In genomic region chr2:111473522-111473921, GRCh38 we compare ENCODE assay signal across 8 cellular contexts.
A peak's percentile ranks its signal among the peaks of the same experiment; 100 is the strongest.
DNase-seq lines count a peak whose midpoint lies in the region; ATAC-seq and TF ChIP-seq lines count a peak whose summit lies in the region.
"Not testable (repeated sequence)": the region's sequence is repeated elsewhere in the genome, so short reads cannot be mapped to it uniquely, and the experiment has no call there.

No MANE protein-coding gene starts in this region.

- H3K4me1 Mint-ChIP-seq in CD14-positive monocyte = peaks cover 20% of the 10 kb centered on the region
- not testable (repeated sequence) for H3K4me1 Mint-ChIP-seq in T-helper 17 cell
- peaks cover 27% of the 10 kb centered on the region for H3K4me1 Mint-ChIP-seq in activated T-helper 1 cell treated with anti-CD3 and anti-CD28 coated beads, Interleukin-12 subunit alpha, Interleukin-12 subunit beta, Interleukin-2, Interleukin-4 antibody, amounts not matched to agents 30 ng/mL and 10 ng/mL and 1 ng/mL, durations not matched to agents 14 hours and 24 hours and 36 hours (ENCODE audit: low read depth)
- H3K4me1 Mint-ChIP-seq in naive thymus-derived CD4-positive, alpha-beta T cell = peaks cover 0 to 16% (median 0%) of the 10 kb centered on the region in 7 donors

- not testable (repeated sequence) for H3K9me2 ChIP-seq in HCT116 (ENCODE audit: insufficient read depth)

- H3K9me3 Mint-ChIP-seq in CD14-positive monocyte; activated T-helper 1 cell treated with anti-CD3 and anti-CD28 coated beads, Interleukin-12 subunit alpha, Interleukin-12 subunit beta, Interleukin-2, Interleukin-4 antibody, amounts not matched to agents 30 ng/mL and 10 ng/mL and 1 ng/mL, durations not matched to agents 14 hours and 24 hours and 36 hours; naive thymus-derived CD4-positive, alpha-beta T cell: not testable (repeated sequence)

- TF ChIP-seq CTCF in CD14-positive monocyte (IDR thresholded peaks at IDR 0.05) = peak; percentile 27
- TF ChIP-seq CTCF in HCT116 (IDR thresholded peaks at IDR 0.05 in 2 of 3, conservative IDR thresholded peaks at IDR 0.05 in 1 of 3; ENCODE audit: borderline replicate concordance in 1 of 3, insufficient read depth in 1 of 3, low read depth in 2 of 3, low read length in 2 of 3) = not testable (repeated sequence)
- TF ChIP-seq CTCF in choroid plexus epithelial cell (conservative IDR thresholded peaks at IDR 0.05; ENCODE audit: low read depth, low read length) = peak; percentile 7

- not testable (repeated sequence) for H3K4me1 ChIP-seq in HCT116 (ENCODE audit: control insufficient read depth in 1 of 2, insufficient read depth in 2 of 2, low read length in 2 of 2); right cardiac atrium (ENCODE audit: control insufficient read depth, insufficient read depth, low read length); naive thymus-derived CD4-positive, alpha-beta T cell (ENCODE audit: control insufficient read depth in 2 of 2, insufficient read depth in 2 of 2, low read length in 2 of 2)

- intact Hi-C loops in CD14-positive monocyte (cut with micrococcal nuclease); HCT116 (cut with micrococcal nuclease); right cardiac atrium (cut with DNase I); naive thymus-derived CD4-positive, alpha-beta T cell (cut with micrococcal nuclease): not testable (repeated sequence)
- intact Hi-C loops in activated T-helper 1 cell treated with anti-CD3 and anti-CD28 coated beads, Interleukin-12 subunit alpha, Interleukin-12 subunit beta, Interleukin-2, Interleukin-4 antibody, amounts not matched to agents 30 ng/mL and 10 ng/mL and 1 ng/mL, durations not matched to agents 14 hours and 24 hours and 36 hours (cut with micrococcal nuclease) = loop anchor here (10.0 kb wide), 1 partner anchor 359 kb away; no protein-coding TSS in a partner anchor

- H3K4me2 ChIP-seq in HCT116 (ENCODE audit: low read length) = not testable (repeated sequence)

- not testable (repeated sequence) for H3K9ac ChIP-seq in HCT116 (ENCODE audit: low read length)

- not testable (repeated sequence) for DNase-seq in CD14-positive monocyte (ENCODE audit: low spot score); HCT116 (ENCODE audit: low read depth, low spot score); T-helper 17 cell; activated T-helper 1 cell treated with anti-CD3 and anti-CD28 coated beads, Interleukin-12 subunit alpha, Interleukin-12 subunit beta, Interleukin-2, Interleukin-4 antibody, amounts not matched to agents 30 ng/mL and 10 ng/mL and 1 ng/mL, durations not matched to agents 14 hours and 24 hours and 36 hours (ENCODE audit: low spot score); choroid plexus epithelial cell (ENCODE audit: low read depth); right cardiac atrium; naive thymus-derived CD4-positive, alpha-beta T cell; stimulated activated naive CD8-positive, alpha-beta T cell treated with anti-CD3 and anti-CD28 coated beads, Interleukin-15, Interleukin-2, amounts not matched to agents 100 U/mL and 50 U/mL, for 24 hours

- not testable (repeated sequence) for H3K36me3 Mint-ChIP-seq in CD14-positive monocyte; T-helper 17 cell (ENCODE audit: low read depth)
- peaks cover 15% of the 10 kb centered on the region for H3K36me3 Mint-ChIP-seq in activated T-helper 1 cell treated with anti-CD3 and anti-CD28 coated beads, Interleukin-12 subunit alpha, Interleukin-12 subunit beta, Interleukin-2, Interleukin-4 antibody, amounts not matched to agents 30 ng/mL and 10 ng/mL and 1 ng/mL, durations not matched to agents 14 hours and 24 hours and 36 hours (ENCODE audit: low read depth)
- peaks cover 0 to 15% (median 0%) of the 10 kb centered on the region in 5 donors for H3K36me3 Mint-ChIP-seq in naive thymus-derived CD4-positive, alpha-beta T cell

- not testable (repeated sequence) for H3K4me3 ChIP-seq in HCT116 (replicated peaks in 1 of 2; ENCODE audit: low read depth in 1 of 2, low read length in 2 of 2); choroid plexus epithelial cell (ENCODE audit: low read depth, low read length); right cardiac atrium (ENCODE audit: low read length); naive thymus-derived CD4-positive, alpha-beta T cell (ENCODE audit: low read length)

- H3K4me3 Mint-ChIP-seq in CD14-positive monocyte, T-helper 17 cell: not testable (repeated sequence)
- peak overlapping the region; percentile 44 for H3K4me3 Mint-ChIP-seq in activated T-helper 1 cell treated with anti-CD3 and anti-CD28 coated beads, Interleukin-12 subunit alpha, Interleukin-12 subunit beta, Interleukin-2, Interleukin-4 antibody, amounts not matched to agents 30 ng/mL and 10 ng/mL and 1 ng/mL, durations not matched to agents 14 hours and 24 hours and 36 hours
- H3K4me3 Mint-ChIP-seq in naive thymus-derived CD4-positive, alpha-beta T cell = peak overlapping the region in 1 of 10 donors; percentile 53

- RAD21 ChIA-PET in HCT116 (lab: Charles Lee; ENCODE audit: low non-redundant PET in 1 of 2, low total read pairs in 2 of 2, uncharacterized antibody in 2 of 2, unreplicated experiment in 2 of 2) = not testable (repeated sequence)

- H3K79me2 ChIP-seq in HCT116 (ENCODE audit: insufficient read depth, low read length) = peaks cover 35% of the 10 kb centered on the region

- H3K27ac ChIP-seq in HCT116 (ENCODE audit: low read depth, low read length); right cardiac atrium (ENCODE audit: low read length); naive thymus-derived CD4-positive, alpha-beta T cell (ENCODE audit: low read depth, low read length): not testable (repeated sequence)

- ATAC-seq in HCT116 = peak; percentile 83
- ATAC-seq in T-helper 17 cell = peak; percentile 67
- ATAC-seq in right cardiac atrium = peak; percentile 40 to 43
- ATAC-seq in naive thymus-derived CD4-positive, alpha-beta T cell = peak; percentile 82
- ATAC-seq in stimulated activated naive CD8-positive, alpha-beta T cell treated with anti-CD3 and anti-CD28 coated beads, Interleukin-15, Interleukin-2, amounts not matched to agents 100 U/mL and 50 U/mL, for 24 hours = peak; percentile 62

- TF ChIP-seq RAD21 in HCT116 (IDR thresholded peaks at IDR 0.05; ENCODE audit: low read depth) = not testable (repeated sequence)

- CTCF ChIA-PET in HCT116 (lab: Charles Lee); naive thymus-derived CD4-positive, alpha-beta T cell (lab: Charles Lee): not testable (repeated sequence)

- POLR2A ChIA-PET in HCT116 (lab: Charles Lee); naive thymus-derived CD4-positive, alpha-beta T cell (lab: Charles Lee): not testable (repeated sequence)

- TF ChIP-seq POLR2A in HCT116 (IDR thresholded peaks at IDR 0.05; ENCODE audit: borderline replicate concordance, extremely low read depth, insufficient read depth, insufficient read length) = not testable (repeated sequence)

- peak overlapping the region in 3 of 7 donors; percentile 36 to 80 (median 54) for H3K27ac Mint-ChIP-seq in CD14-positive monocyte
- peak overlapping the region; percentile 77 for H3K27ac Mint-ChIP-seq in T-helper 17 cell
- peak overlapping the region; percentile 82 for H3K27ac Mint-ChIP-seq in activated T-helper 1 cell treated with anti-CD3 and anti-CD28 coated beads, Interleukin-12 subunit alpha, Interleukin-12 subunit beta, Interleukin-2, Interleukin-4 antibody, amounts not matched to agents 30 ng/mL and 10 ng/mL and 1 ng/mL, durations not matched to agents 14 hours and 24 hours and 36 hours
- peak overlapping the region in 1 of 9 donors; percentile 73 for H3K27ac Mint-ChIP-seq in naive thymus-derived CD4-positive, alpha-beta T cell

- not testable (repeated sequence) for H3K27me3 ChIP-seq in HCT116 (ENCODE audit: insufficient read depth, low read length); right cardiac atrium (ENCODE audit: control insufficient read depth, insufficient read depth); naive thymus-derived CD4-positive, alpha-beta T cell (ENCODE audit: control insufficient read depth in 2 of 2, insufficient read depth in 2 of 2, low read length in 2 of 2)

- 26% methylated on average over 2 of the region's 3 CpGs for WGBS in right cardiac atrium

- not testable (repeated sequence) for H3K36me3 ChIP-seq in HCT116 (ENCODE audit: control insufficient read depth in 1 of 2, insufficient read depth in 2 of 2, low read length in 2 of 2); naive thymus-derived CD4-positive, alpha-beta T cell (ENCODE audit: control insufficient read depth in 2 of 3, insufficient read depth in 3 of 3, low read length in 3 of 3)

- H3K27me3 Mint-ChIP-seq in CD14-positive monocyte (ENCODE audit: low read depth in 3 of 3); T-helper 17 cell; activated T-helper 1 cell treated with anti-CD3 and anti-CD28 coated beads, Interleukin-12 subunit alpha, Interleukin-12 subunit beta, Interleukin-2, Interleukin-4 antibody, amounts not matched to agents 30 ng/mL and 10 ng/mL and 1 ng/mL, durations not matched to agents 14 hours and 24 hours and 36 hours (ENCODE audit: insufficient read depth); naive thymus-derived CD4-positive, alpha-beta T cell: not testable (repeated sequence)

- H4K20me1 ChIP-seq in HCT116 (ENCODE audit: insufficient read depth) = not testable (repeated sequence)

- BruUV-seq in HCT116 (replicated peaks; lab: Mats Ljungman, UMichigan) = not testable (repeated sequence)

- not testable (repeated sequence) for H3K9me3 ChIP-seq in HCT116 (ENCODE audit: control insufficient read depth in 1 of 2, insufficient read depth in 1 of 2, low read depth in 1 of 2, low read length in 2 of 2); T-helper 17 cell (ENCODE audit: control insufficient read depth, low read length, poor library complexity, severe bottlenecking); right cardiac atrium (ENCODE audit: control insufficient read depth, low read length); naive thymus-derived CD4-positive, alpha-beta T cell (ENCODE audit: control insufficient read depth in 2 of 3, low read length in 3 of 3)

- H2AFZ ChIP-seq in HCT116 (ENCODE audit: low read depth, low read length, poor library complexity, severe bottlenecking) = not testable (repeated sequence)
